In genomic region chr10:48606530-48607355, GRCh38 we compare ENCODE assay signal across 8 cellular contexts. TPM values are rescaled to one million over a fixed set of nuclear protein-coding genes. Genes with fewer than 3 reads are reported as not detected.
DNase-seq lines count a peak whose midpoint lies in the region; ATAC-seq and TF ChIP-seq lines count a peak whose summit lies in the region.

No MANE protein-coding gene starts in this region.

- TF ChIP-seq CTCF in fibroblast of villous mesenchyme (IDR thresholded peaks at IDR 0.05; ENCODE audit: insufficient read depth, low read depth, low read length), result no peak

- ATAC-seq in SK-N-SH treated with all-trans-retinoic acid at 6 μM for 48 hours (peak; percentile 22; the same call in 2 of the 3 replicates), sciatic nerve (peak; percentile 79), HG02798 (IDR thresholded peaks at IDR 0.05; ENCODE audit: poor library complexity, unreplicated experiment) (no peak)

- intact Hi-C loops in sciatic nerve (cut with DNase I), result no loop called here

- H3K27ac Mint-ChIP-seq in immature natural killer cell, result no peak overlapping the region

- H3K4me1 Mint-ChIP-seq in immature natural killer cell, result peaks cover 2 to 5% of the 10 kb centered on the region in 2 donors

- H3K4me3 ChIP-seq in fibroblast of villous mesenchyme (ENCODE audit: low read depth, low read length), result no peak overlapping the region

- DNase-seq in GM03348 (ENCODE audit: low spot score) (peak; percentile 89), fibroblast of villous mesenchyme (ENCODE audit: low read depth) (peak; percentile 95), sciatic nerve (ENCODE audit: low spot score) (no peak), immature natural killer cell (no peak), amygdala (lab: John Stamatoyannopoulos, UW) (no peak), HuH-7 (ENCODE audit: low spot score) (no peak)

- no peaks in the 10 kb centered on the region for H3K9me3 Mint-ChIP-seq in immature natural killer cell

- no peak overlapping the region for H3K4me3 Mint-ChIP-seq in immature natural killer cell

- peaks cover 2 to 11% (median 11%) of the 10 kb centered on the region in 3 donors for H3K27me3 Mint-ChIP-seq in immature natural killer cell (ENCODE audit: low read depth in 3 of 3)

- H3K36me3 Mint-ChIP-seq in immature natural killer cell, result no peaks in the 10 kb centered on the region

TF ChIP-seq in SK-N-SH treated with all-trans-retinoic acid at 6 μM for 48 hours, 23 proteins besides CTCF, POLR2A, EP300 and RAD21:
- TF ChIP-seq ZNF70 (CRISPR knock-in tag; IDR thresholded peaks at IDR 0.05) (no peak), OSR1 (CRISPR knock-in tag; IDR thresholded peaks at IDR 0.05) (no peak), GLIS3 (CRISPR knock-in tag; IDR thresholded peaks at IDR 0.05) (no peak), ZNF8 (CRISPR knock-in tag; IDR thresholded peaks at IDR 0.05) (no peak), CSDC2 (CRISPR knock-in tag; IDR thresholded peaks at IDR 0.05) (no peak)
- TF ChIP-seq, protein P1, sequence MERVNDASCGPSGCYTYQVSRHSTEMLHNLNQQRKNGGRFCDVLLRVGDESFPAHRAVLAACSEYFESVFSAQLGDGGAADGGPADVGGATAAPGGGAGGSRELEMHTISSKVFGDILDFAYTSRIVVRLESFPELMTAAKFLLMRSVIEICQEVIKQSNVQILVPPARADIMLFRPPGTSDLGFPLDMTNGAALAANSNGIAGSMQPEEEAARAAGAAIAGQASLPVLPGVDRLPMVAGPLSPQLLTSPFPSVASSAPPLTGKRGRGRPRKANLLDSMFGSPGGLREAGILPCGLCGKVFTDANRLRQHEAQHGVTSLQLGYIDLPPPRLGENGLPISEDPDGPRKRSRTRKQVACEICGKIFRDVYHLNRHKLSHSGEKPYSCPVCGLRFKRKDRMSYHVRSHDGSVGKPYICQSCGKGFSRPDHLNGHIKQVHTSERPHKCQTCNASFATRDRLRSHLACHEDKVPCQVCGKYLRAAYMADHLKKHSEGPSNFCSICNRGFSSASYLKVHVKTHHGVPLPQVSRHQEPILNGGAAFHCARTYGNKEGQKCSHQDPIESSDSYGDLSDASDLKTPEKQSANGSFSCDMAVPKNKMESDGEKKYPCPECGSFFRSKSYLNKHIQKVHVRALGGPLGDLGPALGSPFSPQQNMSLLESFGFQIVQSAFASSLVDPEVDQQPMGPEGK (CRISPR knock-in tag; IDR thresholded peaks at IDR 0.05; ENCODE audit: borderline replicate concordance), result no peak

RNA-seq across cellular contexts. Expression of gene ARHGAP22, which starts 1.9 kb away (rescaled TPM):
- total RNA-seq in fibroblast of villous mesenchyme (22.9 and 31.6 TPM in 2 replicates), sciatic nerve (11.7 TPM)
- polyA plus RNA-seq in immature natural killer cell, result not detected

Comparison
In these comparisons a context has a peak if more than half of its experiments do, and no peak if none do; other contexts are left out.
1. DNase-seq: peak in GM03348 (single experiment) and fibroblast of villous mesenchyme (single experiment); none in sciatic nerve (single experiment), immature natural killer cell (0 of 3), amygdala (0 of 56) and HuH-7 (single experiment).